8 cellular contexts compared by ENCODE assay signal in the genomic region with DNA sequence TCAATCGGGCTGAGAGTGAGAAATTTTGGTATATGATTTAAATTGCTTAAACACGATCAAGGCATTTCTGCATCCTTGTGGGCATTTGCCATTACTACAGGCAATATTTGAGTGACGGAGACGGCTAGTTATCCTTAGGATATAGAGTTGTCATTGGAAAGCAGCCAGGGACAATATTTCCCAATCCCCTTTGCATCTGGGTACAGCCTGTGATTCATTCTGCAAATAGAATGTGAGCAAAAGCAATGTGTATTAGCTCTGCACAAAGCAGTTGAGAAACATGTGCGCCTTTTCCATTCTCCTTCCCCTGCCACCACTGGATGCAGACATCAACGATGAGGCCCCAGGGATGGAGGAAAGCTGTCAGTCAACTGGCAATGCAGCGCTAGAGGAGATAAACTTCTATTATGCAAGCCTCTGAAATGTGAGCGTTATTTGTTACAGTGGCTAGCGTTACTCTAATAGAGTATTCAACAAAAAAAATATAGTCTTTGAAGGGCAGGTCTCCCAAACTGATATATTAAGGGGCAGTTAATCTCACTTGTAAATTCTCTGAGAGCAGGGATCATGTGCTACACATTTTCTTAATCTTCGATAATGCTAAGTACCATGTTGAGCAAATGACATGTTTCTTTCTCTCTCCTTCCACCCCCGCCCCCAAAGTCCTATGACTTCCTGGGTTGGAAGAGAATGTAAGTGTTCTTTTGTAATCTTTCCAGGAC. TPM values are rescaled to one million over a fixed set of nuclear protein-coding genes. Genes with fewer than 3 reads are reported as not detected.
DNase-seq lines count a peak whose midpoint lies in the region; ATAC-seq, FAIRE-seq and TF ChIP-seq lines count a peak whose summit lies in the region.

No MANE protein-coding gene starts in this region.

- H3K79me2 ChIP-seq in HepG2 (ENCODE audit: insufficient read depth, low read length) = no peaks in the 10 kb centered on the region

- POLR2A ChIA-PET in BJ (lab: Charles Lee) (no interaction called here), HepG2 (lab: Yijun Ruan, JAX) (interaction anchor here (0.6 to 2.8 kb wide), 11 partner anchors 9 to 106 kb away, joined by 3 to 27 read pairs (median 5); partner anchors contain the start of gene NCOA3)
- POLR2A ChIA-PET in CD4-positive, alpha-beta memory T cell (lab: Charles Lee; ENCODE audit: partially characterized antibody) = no interaction called here

- no peaks in the 10 kb centered on the region for H3K27me3 ChIP-seq in BJ (ENCODE audit: control insufficient read depth, insufficient read depth, low read length)
- H3K27me3 ChIP-seq in HepG2 (ENCODE audit: control insufficient read depth in 1 of 2, insufficient read depth in 2 of 2, low read length in 2 of 2) = no peaks in the 10 kb centered on the region
- H3K27me3 ChIP-seq in CD4-positive, alpha-beta memory T cell (ENCODE audit: insufficient read depth, low read length) = no peaks in the 10 kb centered on the region

- CTCF ChIA-PET in BJ (lab: Yijun Ruan, JAX) (interaction anchor here (0.6 to 1.6 kb wide), 7 partner anchors 10 to 268 kb away, joined by 3 to 4 read pairs (median 3); no protein-coding TSS in a partner anchor), HepG2 (lab: Yijun Ruan, JAX; ENCODE audit: low intra/inter-chr PET ratio, low total read pairs) (interaction anchor here (1.0 to 1.1 kb wide), 2 partner anchors 10 to 37 kb away, joined by 4 to 5 read pairs; partner anchors contain the start of gene NCOA3)
- CTCF ChIA-PET in CD4-positive, alpha-beta memory T cell (lab: Charles Lee; ENCODE audit: partially characterized antibody) = no interaction called here

- no peaks in the 10 kb centered on the region for H3K9me3 ChIP-seq in HepG2 (ENCODE audit: low read length)
- no peaks in the 10 kb centered on the region for H3K9me3 ChIP-seq in CD4-positive, alpha-beta memory T cell (ENCODE audit: control insufficient read depth in 1 of 2, low read length in 2 of 2)

- no peaks in the 10 kb centered on the region for H4K20me1 ChIP-seq in HepG2 (ENCODE audit: insufficient read depth, low read length)

- no peak overlapping the region for H3K4me3 ChIP-seq in BJ (ENCODE audit: low read depth, low read length)
- H3K4me3 ChIP-seq in HepG2 (replicated peaks in 1 of 3; ENCODE audit: insufficient read depth in 1 of 3, low read depth in 2 of 3, low read length in 3 of 3) = peak overlapping the region in 1 of 3 experiments; percentile 8; a peak in 2 of 6 replicates
- no peak overlapping the region for H3K4me3 ChIP-seq in CD4-positive, alpha-beta memory T cell (ENCODE audit: low read length in 2 of 2)

- DNase-seq in BJ (ENCODE audit: low read depth) (peak; percentile 92), NCI-H1694 (lab: John Stamatoyannopoulos, UW) (peak; percentile 60), astrocyte of the hippocampus (ENCODE audit: low read depth, low spot score) (peak; percentile 89), HepG2 (ENCODE audit: low spot score) (peak; percentile 100)
- no peak for DNase-seq in CD4-positive, alpha-beta memory T cell
- DNase-seq in activated T-helper 1 cell treated with anti-CD3 and anti-CD28 coated beads, Interleukin-12 subunit alpha, Interleukin-12 subunit beta, Interleukin-2, Interleukin-4 antibody, amounts not matched to agents 30 ng/mL and 10 ng/mL and 1 ng/mL, durations not matched to agents 14 hours and 24 hours and 36 hours (ENCODE audit: low spot score) = no peak
- DNase-seq in central memory CD4-positive, alpha-beta T cell = no peak
- DNase-seq in stimulated activated CD4-positive, alpha-beta T cell treated with anti-CD3 and anti-CD28 coated beads, Interleukin-15, amount 100 ng/mL, for 24 hours = no peak

- no peaks in the 10 kb centered on the region for H3K36me3 Mint-ChIP-seq in CD4-positive, alpha-beta memory T cell
- H3K36me3 Mint-ChIP-seq in activated T-helper 1 cell treated with anti-CD3 and anti-CD28 coated beads, Interleukin-12 subunit alpha, Interleukin-12 subunit beta, Interleukin-2, Interleukin-4 antibody, amounts not matched to agents 30 ng/mL and 10 ng/mL and 1 ng/mL, durations not matched to agents 14 hours and 24 hours and 36 hours (ENCODE audit: low read depth) = peaks cover 2% of the 10 kb centered on the region

- TF ChIP-seq RAD21 in HepG2 (CRISPR knock-in tag; IDR thresholded peaks at IDR 0.05) = peak; percentile 74

- 1% methylated on average over 11 of the region's 11 CpGs for WGBS in HepG2 (ENCODE audit: low lambda C conversion rate)

- BruUV-seq in HepG2 (replicated peaks; lab: Mats Ljungman, UMichigan) = no TSS peak

- peak in 1 of 2 experiments; percentile 48; a peak in 1 of 4 replicates for TF ChIP-seq POLR2A in HepG2 (IDR thresholded peaks at IDR 0.05; ENCODE audit: insufficient read depth in 1 of 2, low read depth in 2 of 2, low read length in 2 of 2)

- peak; percentile 99 for ATAC-seq in HepG2

- no peak overlapping the region for H3K27ac Mint-ChIP-seq in CD4-positive, alpha-beta memory T cell
- H3K27ac Mint-ChIP-seq in activated T-helper 1 cell treated with anti-CD3 and anti-CD28 coated beads, Interleukin-12 subunit alpha, Interleukin-12 subunit beta, Interleukin-2, Interleukin-4 antibody, amounts not matched to agents 30 ng/mL and 10 ng/mL and 1 ng/mL, durations not matched to agents 14 hours and 24 hours and 36 hours = no peak overlapping the region

- peak; percentile 99 for FAIRE-seq in HepG2 (lab: Jason Lieb, UNC)

- TF ChIP-seq EP300 in HepG2 (IDR thresholded peaks at IDR 0.05; ENCODE audit: low read depth in 2 of 2, low read length in 2 of 2) = peak; percentile 98
- TF ChIP-seq EP300 in HepG2 (CRISPR knock-in tag; IDR thresholded peaks at IDR 0.05; ENCODE audit: borderline replicate concordance) = peak; percentile 98

- H3K4me1 ChIP-seq in HepG2 (ENCODE audit: insufficient read depth, low read length) = peaks cover 76% of the 10 kb centered on the region
- no peaks in the 10 kb centered on the region for H3K4me1 ChIP-seq in CD4-positive, alpha-beta memory T cell (ENCODE audit: insufficient read depth, low read length)

- TF ChIP-seq CTCF in BJ (IDR thresholded peaks at IDR 0.05; ENCODE audit: insufficient read depth, low read depth, low read length) = peak; percentile 62
- TF ChIP-seq CTCF in HepG2 (CRISPR knock-in tag; IDR thresholded peaks at IDR 0.05) = peak; percentile 66

- no peaks in the 10 kb centered on the region for H3K36me3 ChIP-seq in BJ (ENCODE audit: control insufficient read depth, insufficient read depth, low read length)
- no peaks in the 10 kb centered on the region for H3K36me3 ChIP-seq in HepG2 (replicated peaks in 1 of 2; ENCODE audit: control insufficient read depth in 1 of 2, insufficient read depth in 2 of 2, low read length in 2 of 2)
- no peaks in the 10 kb centered on the region for H3K36me3 ChIP-seq in CD4-positive, alpha-beta memory T cell (ENCODE audit: insufficient read depth, low read length)

- H3K4me1 Mint-ChIP-seq in CD4-positive, alpha-beta memory T cell = peaks cover 0 to 3% (median 0%) of the 10 kb centered on the region in 4 donors
- H3K4me1 Mint-ChIP-seq in activated T-helper 1 cell treated with anti-CD3 and anti-CD28 coated beads, Interleukin-12 subunit alpha, Interleukin-12 subunit beta, Interleukin-2, Interleukin-4 antibody, amounts not matched to agents 30 ng/mL and 10 ng/mL and 1 ng/mL, durations not matched to agents 14 hours and 24 hours and 36 hours (ENCODE audit: low read depth) = no peaks in the 10 kb centered on the region

- H3K27me3 Mint-ChIP-seq in CD4-positive, alpha-beta memory T cell = no peaks in the 10 kb centered on the region
- peaks cover 2% of the 10 kb centered on the region for H3K27me3 Mint-ChIP-seq in activated T-helper 1 cell treated with anti-CD3 and anti-CD28 coated beads, Interleukin-12 subunit alpha, Interleukin-12 subunit beta, Interleukin-2, Interleukin-4 antibody, amounts not matched to agents 30 ng/mL and 10 ng/mL and 1 ng/mL, durations not matched to agents 14 hours and 24 hours and 36 hours (ENCODE audit: insufficient read depth)

- peak overlapping the region; percentile 62 for H3K4me2 ChIP-seq in HepG2 (ENCODE audit: low read depth, low read length)

- no peak overlapping the region for H3K4me3 Mint-ChIP-seq in CD4-positive, alpha-beta memory T cell
- no peak overlapping the region for H3K4me3 Mint-ChIP-seq in activated T-helper 1 cell treated with anti-CD3 and anti-CD28 coated beads, Interleukin-12 subunit alpha, Interleukin-12 subunit beta, Interleukin-2, Interleukin-4 antibody, amounts not matched to agents 30 ng/mL and 10 ng/mL and 1 ng/mL, durations not matched to agents 14 hours and 24 hours and 36 hours

- in situ Hi-C loops in HepG2 (cut with HindIII; ENCODE audit: extremely low pct_ligation_motif_present, low pct_unique_long_range_greater_than_20kb) = no loop called here

- intact Hi-C loops in HepG2 (cut with micrococcal nuclease; ENCODE audit: unreplicated experiment) = loop anchor here (1.0 to 5.0 kb wide), 3 partner anchors 9 to 113 kb away; no protein-coding TSS in a partner anchor
- intact Hi-C loops in CD4-positive, alpha-beta memory T cell (cut with micrococcal nuclease) = no loop called here
- intact Hi-C loops in activated T-helper 1 cell treated with anti-CD3 and anti-CD28 coated beads, Interleukin-12 subunit alpha, Interleukin-12 subunit beta, Interleukin-2, Interleukin-4 antibody, amounts not matched to agents 30 ng/mL and 10 ng/mL and 1 ng/mL, durations not matched to agents 14 hours and 24 hours and 36 hours (cut with micrococcal nuclease) = no loop called here

- peak overlapping the region; percentile 23; the same call in 1 of the 2 replicates for H3K9ac ChIP-seq in HepG2 (ENCODE audit: insufficient read depth, low read depth, low read length)

- no peaks in the 10 kb centered on the region for H3K9me3 Mint-ChIP-seq in CD4-positive, alpha-beta memory T cell
- H3K9me3 Mint-ChIP-seq in activated T-helper 1 cell treated with anti-CD3 and anti-CD28 coated beads, Interleukin-12 subunit alpha, Interleukin-12 subunit beta, Interleukin-2, Interleukin-4 antibody, amounts not matched to agents 30 ng/mL and 10 ng/mL and 1 ng/mL, durations not matched to agents 14 hours and 24 hours and 36 hours = no peaks in the 10 kb centered on the region

- H2AFZ ChIP-seq in HepG2 (ENCODE audit: low read length) = no peak overlapping the region

- peak overlapping the region; percentile 19 for H3K27ac ChIP-seq in HepG2 (ENCODE audit: extremely low read length, insufficient read depth, low read length)
- H3K27ac ChIP-seq in CD4-positive, alpha-beta memory T cell (ENCODE audit: low read depth, low read length) = no peak overlapping the region

RNA-seq across cellular contexts. Expression of gene NCOA3, which starts 37.1 kb away (rescaled TPM):
- polyA plus RNA-seq in BJ (2011; rRNA removed) = 23.6 and 32.0 TPM in 2 replicates
- 34.2 and 42.3 TPM in 2 replicates for polyA minus RNA-seq in BJ (2011; rRNA and poly(A)+ RNA removed)
- total RNA-seq in HepG2 (2016; rRNA removed; fragmentation: Illumina TruSeq; extraction: Trizol) = 56.8 and 76.2 TPM in 2 replicates
- total RNA-seq in HepG2 (2016; cell fraction: cytosol; rRNA removed; fragmentation: Illumina TruSeq; extraction: Trizol; ENCODE audit: low read depth) = 30.2 and 36.5 TPM in 2 replicates
- total RNA-seq in HepG2 (2016; cell fraction: insoluble cytoplasmic fraction; rRNA removed; fragmentation: Illumina TruSeq; extraction: Trizol) = 56.0 and 74.0 TPM in 2 replicates
- total RNA-seq in HepG2 (2016; cell fraction: membrane; rRNA removed; fragmentation: Illumina TruSeq; extraction: Trizol) = 34.2 and 36.7 TPM in 2 replicates
- total RNA-seq in HepG2 (2016; cell fraction: nucleus; rRNA removed; fragmentation: Illumina TruSeq; extraction: Trizol) = 59.3 and 64.3 TPM in 2 replicates
- polyA plus RNA-seq in HepG2 (2011; rRNA removed) = 25.0 and 35.0 TPM in 2 replicates
- 17.2 and 18.9 TPM in 2 replicates for polyA plus RNA-seq in HepG2 (2011; cell fraction: cytosol; rRNA removed)
- 36.9 and 40.6 TPM in 2 replicates for polyA plus RNA-seq in HepG2 (2011; cell fraction: nucleus; rRNA removed)
- 22.6 and 26.9 TPM in 2 replicates for polyA plus RNA-seq in HepG2 (2012)
- polyA plus RNA-seq in HepG2 (2016; cell fraction: cytosol; fragmentation: Illumina TruSeq; extraction: Trizol; ENCODE audit: low read depth) = 2.0 and 2.4 TPM in 2 replicates
- 40.1 and 40.4 TPM in 2 replicates for polyA plus RNA-seq in HepG2 (2016; cell fraction: insoluble cytoplasmic fraction; fragmentation: Illumina TruSeq; extraction: Trizol; ENCODE audit: low read depth)
- 5.5 and 5.7 TPM in 2 replicates for polyA plus RNA-seq in HepG2 (2016; cell fraction: membrane; fragmentation: Illumina TruSeq; extraction: Trizol; ENCODE audit: low read depth)
- polyA plus RNA-seq in HepG2 (2016; cell fraction: nucleus; fragmentation: Illumina TruSeq; extraction: Trizol; ENCODE audit: insufficient read depth, low read depth) = 53.5 and 57.7 TPM in 2 replicates
- polyA minus RNA-seq in HepG2 (2011; rRNA and poly(A)+ RNA removed; ENCODE audit: low replicate concordance) = 49.8 and 56.6 TPM in 2 replicates
- polyA minus RNA-seq in HepG2 (2011; cell fraction: cytosol; rRNA and poly(A)+ RNA removed) = 41.6 and 42.5 TPM in 2 replicates
- polyA minus RNA-seq in HepG2 (2011; cell fraction: nucleus; rRNA and poly(A)+ RNA removed) = 75.8 and 76.3 TPM in 2 replicates
- total RNA-seq in CD4-positive, alpha-beta memory T cell = 10 to 100 TPM; 69.0 to 74.7 TPM
- 10 to 100 TPM in 1 of 2 donors, 1 to 10 TPM in 1; 7.0 to 23.4 TPM for polyA plus RNA-seq in CD4-positive, alpha-beta memory T cell
- 132 and 133 TPM in 2 replicates for total RNA-seq in activated T-helper 1 cell treated with anti-CD3 and anti-CD28 coated beads, Interleukin-12 subunit alpha, Interleukin-12 subunit beta, Interleukin-2, Interleukin-4 antibody, amounts not matched to agents 30 ng/mL and 10 ng/mL and 1 ng/mL, durations not matched to agents 14 hours and 24 hours and 36 hours

Comparison
In these comparisons a context has a peak if more than half of its experiments do, and no peak if none do; other contexts are left out.
1. DNase-seq: peak in BJ (single experiment), NCI-H1694 (single experiment), astrocyte of the hippocampus (single experiment) and HepG2 (single experiment); none in CD4-positive, alpha-beta memory T cell (0 of 5), activated T-helper 1 cell treated with anti-CD3 and anti-CD28 coated beads, Interleukin-12 subunit alpha, Interleukin-12 subunit beta, Interleukin-2, Interleukin-4 antibody, amounts not matched to agents 30 ng/mL and 10 ng/mL and 1 ng/mL, durations not matched to agents 14 hours and 24 hours and 36 hours (single experiment), central memory CD4-positive, alpha-beta T cell (single experiment) and stimulated activated CD4-positive, alpha-beta T cell treated with anti-CD3 and anti-CD28 coated beads, Interleukin-15, amount 100 ng/mL, for 24 hours (single experiment).